In the genomic region with DNA sequence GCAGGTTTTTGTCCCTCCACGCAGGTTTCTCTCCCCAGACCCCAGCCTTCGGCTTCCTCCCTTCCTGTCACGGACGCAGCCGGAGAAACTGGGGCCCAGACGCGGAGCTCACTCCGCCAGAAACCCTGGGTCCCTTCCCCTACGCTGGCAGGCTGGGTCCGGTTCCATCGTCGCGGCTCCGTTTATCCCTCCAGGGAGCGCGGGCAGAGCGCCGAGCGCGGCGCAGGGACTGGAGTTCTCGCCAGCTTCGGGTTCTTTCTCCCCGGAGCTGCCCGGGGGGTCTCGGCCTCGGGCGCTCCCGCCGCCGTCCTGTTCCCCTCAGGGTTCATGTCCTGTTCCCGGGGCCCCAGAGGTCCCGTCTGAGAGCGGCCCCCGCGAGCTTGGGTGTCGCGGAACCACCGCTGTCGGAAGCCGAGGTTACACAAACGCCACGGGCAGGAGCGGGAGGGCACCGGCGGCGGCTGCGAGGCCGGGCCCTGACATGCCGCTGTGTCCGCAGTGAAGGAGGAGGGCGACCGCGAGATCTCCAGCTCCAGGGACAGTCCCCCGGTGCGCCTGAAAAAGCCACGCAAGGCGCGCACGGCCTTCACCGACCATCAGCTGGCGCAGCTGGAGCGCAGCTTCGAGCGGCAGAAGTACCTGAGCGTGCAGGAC, we compare ENCODE assay signal across 1 cellular context.
TF ChIP-seq lines count a peak whose summit lies in the region.

No MANE protein-coding gene starts in this region.

TF ChIP-seq in H1, 55 proteins besides CTCF, POLR2A, EP300 and RAD21:
- TF ChIP-seq EZH2 (IDR thresholded peaks at IDR 0.05; ENCODE audit: low read depth, low read length, severe bottlenecking) = peak; percentile 81
- peak; percentile 56 for TF ChIP-seq SUZ12 (IDR thresholded peaks at IDR 0.05; ENCODE audit: low read length)
- no peak for TF ChIP-seq PHF8 (conservative IDR thresholded peaks at IDR 0.05; ENCODE audit: low read depth, low read length)
- TF ChIP-seq CBX8 (IDR thresholded peaks at IDR 0.05; ENCODE audit: borderline replicate concordance, low read depth, low read length) = peak; percentile 6; the same call in 1 of the 2 replicates
- peak; percentile 30 for TF ChIP-seq KDM4A (IDR thresholded peaks at IDR 0.05; ENCODE audit: low read depth, low read length, severe bottlenecking)
TF ChIP-seq in H1: peak in this region for 4.
